In the genomic region with DNA sequence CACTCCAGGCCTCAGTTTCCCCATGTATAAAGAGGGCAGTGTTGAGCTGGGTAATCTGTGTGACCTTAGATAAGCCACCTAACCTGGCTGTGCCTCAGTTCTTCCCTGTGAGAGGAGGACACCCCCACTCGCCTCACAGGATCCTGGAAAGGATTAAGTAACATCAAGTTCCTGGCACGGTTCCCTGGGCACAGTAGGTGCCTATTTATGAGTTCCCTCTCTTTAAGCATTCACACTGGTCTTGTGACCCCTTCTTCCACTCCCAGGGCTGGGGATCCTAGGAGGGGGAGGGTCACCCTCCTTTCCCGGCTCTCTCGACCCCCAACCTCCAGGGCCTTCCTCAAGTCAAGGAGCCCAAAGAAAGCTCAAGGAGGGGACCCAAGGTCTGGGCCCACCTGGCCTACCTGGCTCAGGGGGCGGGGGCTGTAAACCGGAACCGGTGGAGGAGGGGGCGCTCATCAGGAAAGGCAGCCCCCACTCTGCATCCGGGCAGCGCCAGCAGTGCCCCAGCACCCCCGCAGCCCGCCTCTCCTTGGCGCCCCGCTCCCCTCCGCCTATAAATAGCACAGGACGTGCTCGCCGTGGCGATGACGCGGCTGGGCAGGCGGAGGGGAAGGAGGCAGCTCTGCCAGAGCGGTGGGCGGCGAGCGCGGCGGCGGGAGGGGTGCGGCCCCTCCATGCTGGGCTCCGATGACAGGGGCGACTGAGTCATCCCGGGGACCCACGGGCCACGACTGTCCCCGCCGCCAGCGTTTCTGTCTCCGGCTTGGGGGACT, we compare ENCODE assay signal across 8 cellular contexts. TPM values are rescaled to one million over a fixed set of nuclear protein-coding genes. Genes with fewer than 3 reads are reported as not detected.
DNase-seq lines count a peak whose midpoint lies in the region; ATAC-seq and TF ChIP-seq lines count a peak whose summit lies in the region.

No MANE protein-coding gene starts in this region.

- H3K27me3 Mint-ChIP-seq in CD4-positive, CD25-positive, alpha-beta regulatory T cell: peaks cover 7% of the 10 kb centered on the region

- no peak for TF ChIP-seq CTCF in foreskin fibroblast (IDR thresholded peaks at IDR 0.05; ENCODE audit: low read depth, low read length)

- H3K4me3 Mint-ChIP-seq in CD4-positive, CD25-positive, alpha-beta regulatory T cell: peak overlapping the region; percentile 32 to 66 (median 48)

- no peak overlapping the region for H3K27ac ChIP-seq in CD4-positive, CD25-positive, alpha-beta regulatory T cell (ENCODE audit: insufficient read depth, low read length, poor library complexity, severe bottlenecking)

- H3K4me1 ChIP-seq in CD4-positive, CD25-positive, alpha-beta regulatory T cell (ENCODE audit: control insufficient read depth, insufficient read depth, low read length, poor library complexity, severe bottlenecking): peaks cover 24% of the 10 kb centered on the region

- H3K27me3 ChIP-seq in CD4-positive, CD25-positive, alpha-beta regulatory T cell (ENCODE audit: control insufficient read depth, insufficient read depth, low read length): no peaks in the 10 kb centered on the region

- peaks cover 8% of the 10 kb centered on the region for H3K36me3 ChIP-seq in CD4-positive, CD25-positive, alpha-beta regulatory T cell (ENCODE audit: control insufficient read depth, insufficient read depth, low read length)

- H3K36me3 Mint-ChIP-seq in CD4-positive, CD25-positive, alpha-beta regulatory T cell: peaks cover 6% of the 10 kb centered on the region

- DNase-seq in CD4-positive, CD25-positive, alpha-beta regulatory T cell: peak; percentile 57 to 64 (median 62)
- DNase-seq in NCI-H345 (lab: John Stamatoyannopoulos, UW) (peak; percentile 68), foreskin fibroblast (peak; percentile 52 to 79), nucleus accumbens (lab: John Stamatoyannopoulos, UW) (peak in 37 of 56 donors; percentile 8 to 84 (median 42)), superior temporal gyrus (ENCODE audit: extremely low spot score) (peak; percentile 65), RKO (ENCODE audit: low spot score) (no peak), A172 (ENCODE audit: low spot score) (no peak)
- peak; percentile 66 for DNase-seq in activated T-helper 9 cell treated with anti-CD3 and anti-CD28 coated beads, Interleukin-2, amount 50 U/mL, for 16 hours (ENCODE audit: low read depth)

- no peaks in the 10 kb centered on the region for H3K9me3 ChIP-seq in CD4-positive, CD25-positive, alpha-beta regulatory T cell (ENCODE audit: control insufficient read depth in 2 of 2, low read length in 2 of 2)

- H3K9me3 Mint-ChIP-seq in CD4-positive, CD25-positive, alpha-beta regulatory T cell: no peaks in the 10 kb centered on the region

- peak overlapping the region in 2 of 3 donors; percentile 20 to 46 for H3K27ac Mint-ChIP-seq in CD4-positive, CD25-positive, alpha-beta regulatory T cell

- ATAC-seq in CD4-positive, CD25-positive, alpha-beta regulatory T cell (ENCODE audit: low read depth in 2 of 2): peak; percentile 68 to 73

- H3K4me3 ChIP-seq in CD4-positive, CD25-positive, alpha-beta regulatory T cell (ENCODE audit: low read depth, low read length): no peak overlapping the region
- peak overlapping the region; percentile 40 to 43 for H3K4me3 ChIP-seq in foreskin fibroblast (ENCODE audit: low read depth in 1 of 2, low read length in 2 of 2)

- peaks cover 0 to 35% (median 5%) of the 10 kb centered on the region in 4 donors for H3K4me1 Mint-ChIP-seq in CD4-positive, CD25-positive, alpha-beta regulatory T cell

RNA-seq across cellular contexts. Expression of a gene that starts 9.4 kb away (rescaled TPM):
- 2,336 TPM for total RNA-seq in CD4-positive, CD25-positive, alpha-beta regulatory T cell
- 1,000 to 10,000 TPM; 2,055 to 3,537 (median 2,931) TPM for polyA plus RNA-seq in CD4-positive, CD25-positive, alpha-beta regulatory T cell
- total RNA-seq in A172 (2014; rRNA removed; shearing (Covaris generic)): 2,332 and 2,918 TPM in 2 replicates

RNA-seq across cellular contexts. Expression of a gene that starts 12.0 kb away (rescaled TPM):
- 19.3 TPM for total RNA-seq in CD4-positive, CD25-positive, alpha-beta regulatory T cell
- polyA plus RNA-seq in CD4-positive, CD25-positive, alpha-beta regulatory T cell: 1 to 10 TPM in 2 of 4 donors, under 1 TPM in 2; 0.48 to 1.5 (median 0.97) TPM
- 4.0 and 4.5 TPM in 2 replicates for total RNA-seq in A172 (2014; rRNA removed; shearing (Covaris generic))

RNA-seq across cellular contexts. Expression of a gene that starts 16.2 kb away (rescaled TPM):
- not detected for total RNA-seq in CD4-positive, CD25-positive, alpha-beta regulatory T cell
- not detected for polyA plus RNA-seq in CD4-positive, CD25-positive, alpha-beta regulatory T cell
- total RNA-seq in A172 (2014; rRNA removed; shearing (Covaris generic)): 0.12 TPM in 1 of 2 replicates, not detected in the other

RNA-seq across cellular contexts. Expression of a gene that starts 43.5 kb away (rescaled TPM):
- not detected for total RNA-seq in CD4-positive, CD25-positive, alpha-beta regulatory T cell
- not detected for polyA plus RNA-seq in CD4-positive, CD25-positive, alpha-beta regulatory T cell
- total RNA-seq in A172 (2014; rRNA removed; shearing (Covaris generic)): not detected in 2 replicates

RNA-seq across cellular contexts. Expression of a gene that starts 58.1 kb away (rescaled TPM):
- 12.9 TPM for total RNA-seq in CD4-positive, CD25-positive, alpha-beta regulatory T cell
- 1 to 10 TPM in 2 of 4 donors, under 1 TPM in 2; 0.27 to 1.8 (median 1.1) TPM for polyA plus RNA-seq in CD4-positive, CD25-positive, alpha-beta regulatory T cell
- total RNA-seq in A172 (2014; rRNA removed; shearing (Covaris generic)): 0.64 and 2.1 TPM in 2 replicates

Comparison
In these comparisons a context has a peak if more than half of its experiments do, and no peak if none do; other contexts are left out.
1. DNase-seq: peak in CD4-positive, CD25-positive, alpha-beta regulatory T cell (3 of 3), NCI-H345 (single experiment), activated T-helper 9 cell treated with anti-CD3 and anti-CD28 coated beads, Interleukin-2, amount 50 U/mL, for 16 hours (single experiment), foreskin fibroblast (2 of 2), nucleus accumbens (37 of 56) and superior temporal gyrus (single experiment); none in RKO (single experiment) and A172 (single experiment).